In genomic region chr10:111410740-111411139, GRCh38 we compare ENCODE assay signal across 18 cellular contexts.
"Had no signal": no experiment of that assay in that cellular context is flagged by ENCODE, and none has a peak within 500 bp of the region (broad histone marks: within the 10 kb centered on the region; RNA-seq: fewer than 3 reads in every experiment).

No MANE protein-coding gene starts in this region.

- ATAC-seq: effector memory CD8-positive, alpha-beta T cell; natural killer cell; stimulated activated naive CD8-positive, alpha-beta T cell treated with anti-CD3 and anti-CD28 coated beads, Interleukin-15, Interleukin-2, amounts not matched to agents 100 U/mL and 50 U/mL, for 24 hours; WTC11 had no signal

- H3K27me3 Mint-ChIP-seq: activated CD4-positive, alpha-beta memory T cell treated with anti-CD3 and anti-CD28 coated beads, Interleukin-2, amount 10 ng/mL, durations not matched to agents 7 days and 5 days; dendritic cell treated with granulocyte-macrophage colony-stimulating factor and Interleukin-4, amounts not matched to agents 40 ng/mL and 50 ng/mL, for 4 days had no signal

- H3K4me1 ChIP-seq: left ventricle myocardium inferior, right atrium auricular region, upper lobe of left lung had no signal

- H3K4me3 ChIP-seq: left ventricle myocardium inferior, right atrium auricular region, upper lobe of left lung had no signal

- H3K27ac Mint-ChIP-seq: activated CD4-positive, alpha-beta memory T cell treated with anti-CD3 and anti-CD28 coated beads, Interleukin-2, amount 10 ng/mL, durations not matched to agents 7 days and 5 days; activated naive CD8-positive, alpha-beta T cell treated with anti-CD3 and anti-CD28 coated beads for 36 hours; brain; dendritic cell treated with granulocyte-macrophage colony-stimulating factor and Interleukin-4, amounts not matched to agents 40 ng/mL and 50 ng/mL, for 4 days; effector memory CD8-positive, alpha-beta T cell; memory B cell; natural killer cell; T-helper 1 cell treated with Interleukin-12 subunit alpha and Interleukin-12 subunit beta and Interleukin-4 antibody, amounts not matched to agents 30 μg/mL and 1 μg/mL, for 36 hours; WTC11 had no signal

- H3K4me3 Mint-ChIP-seq: activated CD4-positive, alpha-beta memory T cell treated with anti-CD3 and anti-CD28 coated beads, Interleukin-2, amount 10 ng/mL, durations not matched to agents 7 days and 5 days; activated naive CD8-positive, alpha-beta T cell treated with anti-CD3 and anti-CD28 coated beads for 36 hours; brain; dendritic cell treated with granulocyte-macrophage colony-stimulating factor and Interleukin-4, amounts not matched to agents 40 ng/mL and 50 ng/mL, for 4 days; effector memory CD8-positive, alpha-beta T cell; memory B cell; natural killer cell; T-helper 1 cell treated with Interleukin-12 subunit alpha and Interleukin-12 subunit beta and Interleukin-4 antibody, amounts not matched to agents 30 μg/mL and 1 μg/mL, for 36 hours; WTC11 had no signal

- H3K9me3 ChIP-seq: upper lobe of left lung had no signal

- H3K4me1 Mint-ChIP-seq: activated CD4-positive, alpha-beta memory T cell treated with anti-CD3 and anti-CD28 coated beads, Interleukin-2, amount 10 ng/mL, durations not matched to agents 7 days and 5 days; activated naive CD8-positive, alpha-beta T cell treated with anti-CD3 and anti-CD28 coated beads for 36 hours; memory B cell; natural killer cell had no signal

- H3K36me3 Mint-ChIP-seq: activated naive CD8-positive, alpha-beta T cell treated with anti-CD3 and anti-CD28 coated beads for 36 hours; brain; memory B cell; natural killer cell; WTC11 had no signal

- H3K36me3 ChIP-seq: left ventricle myocardium inferior, right atrium auricular region, upper lobe of left lung had no signal

- FAIRE-seq: kidney, small intestine had no signal

- DNase-seq: activated CD4-positive, alpha-beta memory T cell treated with anti-CD3 and anti-CD28 coated beads, Interleukin-2, amount 10 ng/mL, durations not matched to agents 7 days and 5 days; activated CD4-positive, alpha-beta T cell treated with anti-CD3 and anti-CD28 coated beads for 4 hours; activated gamma-delta T cell treated with Interleukin-2 at 50 U/mL for 16 hours; activated naive CD8-positive, alpha-beta T cell treated with anti-CD3 and anti-CD28 coated beads for 36 hours; effector memory CD8-positive, alpha-beta T cell; kidney; left ventricle myocardium inferior; natural killer cell; small intestine; stimulated activated naive CD8-positive, alpha-beta T cell treated with anti-CD3 and anti-CD28 coated beads, Interleukin-15, Interleukin-2, amounts not matched to agents 100 U/mL and 50 U/mL, for 24 hours; upper lobe of left lung had no signal

- H3K27me3 ChIP-seq: right atrium auricular region, upper lobe of left lung had no signal

- H3K27ac ChIP-seq: epithelial cell of prostate, left ventricle myocardium inferior, right atrium auricular region, upper lobe of left lung had no signal

- H3K9me3 Mint-ChIP-seq: activated CD4-positive, alpha-beta memory T cell treated with anti-CD3 and anti-CD28 coated beads, Interleukin-2, amount 10 ng/mL, durations not matched to agents 7 days and 5 days; activated naive CD8-positive, alpha-beta T cell treated with anti-CD3 and anti-CD28 coated beads for 36 hours; dendritic cell treated with granulocyte-macrophage colony-stimulating factor and Interleukin-4, amounts not matched to agents 40 ng/mL and 50 ng/mL, for 4 days; effector memory CD8-positive, alpha-beta T cell; memory B cell; T-helper 1 cell treated with Interleukin-12 subunit alpha and Interleukin-12 subunit beta and Interleukin-4 antibody, amounts not matched to agents 30 μg/mL and 1 μg/mL, for 36 hours had no signal
